In genomic region chr20:38825901-38826625, GRCh38 we compare ENCODE assay signal across 9 cellular contexts. TPM values are rescaled to one million over a fixed set of nuclear protein-coding genes. Genes with fewer than 3 reads are reported as not detected.
A peak's percentile ranks its signal among the peaks of the same experiment; 100 is the strongest.
DNase-seq lines count a peak whose midpoint lies in the region; ATAC-seq and TF ChIP-seq lines count a peak whose summit lies in the region.
"Had no signal": no experiment of that assay in that cellular context is flagged by ENCODE, and none has a peak within 500 bp of the region (broad histone marks: within the 10 kb centered on the region; RNA-seq: fewer than 3 reads in every experiment).

No MANE protein-coding gene starts in this region.

- peak; percentile 55 for DNase-seq in A172 (ENCODE audit: low spot score)
- peak; percentile 84 for DNase-seq in H4 (ENCODE audit: low spot score)
- peak; percentile 75 for DNase-seq in NCI-H510A treated with DMSO at 0.1 percent for 48 hours (lab: John Stamatoyannopoulos, UW)
- peak; percentile 75 for DNase-seq in epithelial cell of esophagus (ENCODE audit: low read depth)
- DNase-seq in GOT3 (lab: John Stamatoyannopoulos, UW) = no peak
- no peak for DNase-seq in type B pancreatic cell (ENCODE audit: extremely low spot score, unreplicated experiment)

- H3K27ac Mint-ChIP-seq in type B pancreatic cell = no peak overlapping the region
- H3K27ac Mint-ChIP-seq: nephron had no signal

- peaks cover 28% of the 10 kb centered on the region for H3K4me1 Mint-ChIP-seq in type B pancreatic cell (ENCODE audit: unreplicated experiment)

- no peaks in the 10 kb centered on the region for H3K36me3 Mint-ChIP-seq in type B pancreatic cell

- no peak overlapping the region for H3K4me3 ChIP-seq in epithelial cell of esophagus (ENCODE audit: low read length)

- ATAC-seq in GM18867 (IDR thresholded peaks at IDR 0.05; ENCODE audit: unreplicated experiment) (no peak), GM19455 (IDR thresholded peaks at IDR 0.05; ENCODE audit: unreplicated experiment) (no peak)

- H3K4me3 Mint-ChIP-seq in type B pancreatic cell = no peak overlapping the region
- H3K4me3 Mint-ChIP-seq: nephron had no signal

- H3K27me3 Mint-ChIP-seq in type B pancreatic cell = peaks cover 23% of the 10 kb centered on the region

- TF ChIP-seq CTCF in epithelial cell of esophagus (IDR thresholded peaks at IDR 0.05; ENCODE audit: insufficient read depth, low read depth, low read length, missing control alignments) = no peak
- no peak for TF ChIP-seq CTCF in type B pancreatic cell (conservative IDR thresholded peaks at IDR 0.05)

- peaks cover 5% of the 10 kb centered on the region for H3K9me3 Mint-ChIP-seq in type B pancreatic cell

RNA-seq across cellular contexts. Expression of gene PPP1R16B, which starts 20.6 kb away (rescaled TPM):
- total RNA-seq in A172 (2014; rRNA removed; shearing (Covaris generic)) = 0.14 TPM in 2 replicates
- total RNA-seq in H4 (2014; rRNA removed; shearing (Covaris generic)) = 0.16 TPM in 1 of 2 replicates, not detected in the other
- total RNA-seq in type B pancreatic cell (ENCODE audit: low replicate concordance) = 0.31 TPM in 1 of 2 replicates, not detected in the other

Comparison
In these comparisons a context has a peak if more than half of its experiments do, and no peak if none do; other contexts are left out.
1. DNase-seq: peak in A172 (single experiment), H4 (single experiment), NCI-H510A treated with DMSO at 0.1 percent for 48 hours (single experiment) and epithelial cell of esophagus (single experiment); none in GOT3 (single experiment) and type B pancreatic cell (single experiment).